33 cellular contexts compared by ENCODE assay signal in genomic region chr1:43280683-43281082, GRCh38. TPM values are rescaled to one million over a fixed set of nuclear protein-coding genes. Genes with fewer than 3 reads are reported as not detected.
"Had no signal": no experiment of that assay in that cellular context is flagged by ENCODE, and none has a peak within 500 bp of the region (broad histone marks: within the 10 kb centered on the region; RNA-seq: fewer than 3 reads in every experiment).

No MANE protein-coding gene starts in this region.

- H3K9me3 Mint-ChIP-seq: central memory CD8-positive, alpha-beta T cell; dendritic cell treated with granulocyte-macrophage colony-stimulating factor and Interleukin-4, amounts not matched to agents 40 ng/mL and 50 ng/mL, for 4 days; mesothelial cell of epicardium; stimulated activated effector memory CD8-positive, alpha-beta T cell treated with anti-CD3 and anti-CD28 coated beads, Interleukin-12 subunit alpha, Interleukin-12 subunit beta, amount 100 ng/mL, for 72 hours had no signal

- DNase-seq: colonic mucosa; effector CD8-positive, alpha-beta T cell; erythroblast; esophagus squamous epithelium; foreskin melanocyte; glutamatergic neuron; heart right ventricle; hippocampal formation; mesenchymal stem cell; mucosa of descending colon; naive B cell; stimulated activated CD4-positive, alpha-beta T cell treated with anti-CD3 and anti-CD28 coated beads, Interleukin-2, amount 100 ng/mL, for 24 hours; stimulated activated CD4-positive, alpha-beta T cell treated with anti-CD3 and anti-CD28 coated beads, Interleukin-4, amount 100 ng/mL, for 24 hours; stimulated activated naive CD4-positive, alpha-beta T cell treated with Interleukin-2 at 50 U/mL for 16 hours; stomach; thyroid gland; trophoblast cell had no signal

- H3K9ac ChIP-seq: parathyroid adenoma had no signal

- H3K9me3 ChIP-seq: colonic mucosa, esophagus squamous epithelium, heart right ventricle, mucosa of descending colon, prostate gland, right atrium auricular region, stomach, thyroid gland had no signal

- H3K4me3 Mint-ChIP-seq: central memory CD8-positive, alpha-beta T cell; dendritic cell treated with granulocyte-macrophage colony-stimulating factor and Interleukin-4, amounts not matched to agents 40 ng/mL and 50 ng/mL, for 4 days; mesothelial cell of epicardium; naive B cell; stimulated activated effector memory CD8-positive, alpha-beta T cell treated with anti-CD3 and anti-CD28 coated beads, Interleukin-12 subunit alpha, Interleukin-12 subunit beta, amount 100 ng/mL, for 72 hours had no signal

- H3K36me3 ChIP-seq: colonic mucosa, heart right ventricle, prostate gland, right atrium auricular region, thyroid gland had no signal

- H3K4me1 ChIP-seq: colonic mucosa, heart right ventricle, parathyroid adenoma, prostate gland, right atrium auricular region had no signal

- H3K27ac Mint-ChIP-seq: dendritic cell treated with granulocyte-macrophage colony-stimulating factor and Interleukin-4, amounts not matched to agents 40 ng/mL and 50 ng/mL, for 4 days; mesothelial cell of epicardium; stimulated activated effector memory CD8-positive, alpha-beta T cell treated with anti-CD3 and anti-CD28 coated beads, Interleukin-12 subunit alpha, Interleukin-12 subunit beta, amount 100 ng/mL, for 72 hours had no signal

- H3K4me1 Mint-ChIP-seq: central memory CD8-positive, alpha-beta T cell; stimulated activated effector memory CD8-positive, alpha-beta T cell treated with anti-CD3 and anti-CD28 coated beads, Interleukin-12 subunit alpha, Interleukin-12 subunit beta, amount 100 ng/mL, for 72 hours had no signal

- H3K27me3 ChIP-seq: colonic mucosa, esophagus squamous epithelium, heart right ventricle, right atrium auricular region, thyroid gland had no signal

- H3K36me3 Mint-ChIP-seq: mesothelial cell of epicardium; naive B cell; stimulated activated effector memory CD8-positive, alpha-beta T cell treated with anti-CD3 and anti-CD28 coated beads, Interleukin-12 subunit alpha, Interleukin-12 subunit beta, amount 100 ng/mL, for 72 hours had no signal

- H3K27ac ChIP-seq: colonic mucosa, esophagus squamous epithelium, heart right ventricle, parathyroid adenoma, prostate gland, right atrium auricular region, stomach, thyroid gland had no signal

- H3K4me3 ChIP-seq: colonic mucosa, esophagus squamous epithelium, heart right ventricle, mucosa of descending colon, prostate gland, right atrium auricular region, smooth muscle cell, stomach, thyroid gland had no signal

- ATAC-seq: heart right ventricle; mucosa of descending colon; sciatic nerve; stimulated activated effector memory CD8-positive, alpha-beta T cell treated with anti-CD3 and anti-CD28 coated beads, Interleukin-12 subunit alpha, Interleukin-12 subunit beta, amount 100 ng/mL, for 72 hours had no signal

RNA-seq across cellular contexts. Expression of gene C1orf210, which starts 4.7 kb away (rescaled TPM):
- total RNA-seq: chondrocyte, endothelial cell of umbilical vein, heart right ventricle, lung microvascular endothelial cell, osteoblast, right atrium auricular region, sciatic nerve, temporal lobe had no signal
- polyA plus RNA-seq: endothelial cell of umbilical vein, heart right ventricle, neural cell had no signal

RNA-seq across cellular contexts. Expression of gene TMEM125, which starts 10.9 kb away (rescaled TPM):
- total RNA-seq: chondrocyte, endothelial cell of umbilical vein, lung microvascular endothelial cell, osteoblast, subcutaneous adipose tissue had no signal
- polyA plus RNA-seq: neural cell had no signal

RNA-seq across cellular contexts. Expression of gene TIE1, which starts 20.1 kb away (rescaled TPM):
- total RNA-seq: chondrocyte, osteoblast had no signal
- polyA plus RNA-seq: neural cell had no signal

RNA-seq across cellular contexts. Expression of gene MPL, which starts 56.9 kb away (rescaled TPM):
- total RNA-seq: chondrocyte, esophagus squamous epithelium, mesothelial cell of epicardium, osteoblast, prostate gland, smooth muscle cell, stomach, temporal lobe had no signal
- polyA plus RNA-seq: neural cell, smooth muscle cell, stomach had no signal
